Comparison of ENCODE assay signal across 8 cellular contexts in the genomic region with DNA sequence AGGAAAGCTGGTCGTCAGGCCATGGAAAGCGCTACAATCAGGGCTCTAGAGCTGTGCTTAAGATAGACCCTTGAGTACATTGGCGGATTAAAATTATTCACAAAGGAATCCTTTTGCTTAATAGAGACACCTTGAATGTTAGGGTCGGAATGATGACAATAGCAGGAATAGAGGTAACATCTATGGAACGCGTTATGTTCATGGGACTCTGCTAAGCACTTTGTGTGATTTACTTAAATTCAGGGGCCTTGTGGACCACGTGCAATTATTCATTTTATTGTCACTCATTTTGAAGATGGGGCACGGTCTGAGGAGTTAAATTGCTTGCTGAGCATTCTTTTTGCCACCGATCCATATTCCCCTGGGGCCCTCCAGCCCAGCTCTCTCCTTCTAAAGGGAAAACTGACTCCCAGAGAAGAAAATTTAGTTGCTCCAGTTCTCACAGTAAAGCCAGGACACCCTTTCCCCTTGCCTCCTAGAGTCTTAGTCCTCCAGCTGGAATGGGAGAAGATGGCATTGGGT. TPM values are rescaled to one million over a fixed set of nuclear protein-coding genes. Genes with fewer than 3 reads are reported as not detected.
DNase-seq lines count a peak whose midpoint lies in the region; ATAC-seq, FAIRE-seq and TF ChIP-seq lines count a peak whose summit lies in the region.

No MANE protein-coding gene starts in this region.

- peaks cover 6% of the 10 kb centered on the region for H3K9me3 Mint-ChIP-seq in astrocyte (ENCODE audit: unreplicated experiment)

- H3K36me3 ChIP-seq in right atrium auricular region (no peaks in the 10 kb centered on the region), astrocyte (ENCODE audit: insufficient read depth, low read length) (no peaks in the 10 kb centered on the region), mesendoderm (ENCODE audit: control insufficient read depth, insufficient read depth, low read length) (no peaks in the 10 kb centered on the region), aorta (ENCODE audit: control insufficient read depth in 1 of 2, insufficient read depth in 2 of 2, low read length in 1 of 2) (no peaks in the 10 kb centered on the region)

- H3K4me3 Mint-ChIP-seq in astrocyte (ENCODE audit: unreplicated experiment): peak overlapping the region; percentile 86

- H2BK5ac ChIP-seq in mesendoderm (ENCODE audit: low read length): peak overlapping the region; percentile 44

- FAIRE-seq in astrocyte (lab: Jason Lieb, UNC): no peak

- peaks cover 41% of the 10 kb centered on the region for H4K20me1 ChIP-seq in astrocyte (ENCODE audit: insufficient read depth, low read length)

- H3K27ac ChIP-seq in right atrium auricular region (peak overlapping the region; percentile 98 to 99), astrocyte (ENCODE audit: low read depth, low read length) (peak overlapping the region; percentile 74), mesendoderm (ENCODE audit: low read depth, low read length) (peak overlapping the region; percentile 28), aorta (ENCODE audit: low read depth in 1 of 2, low read length in 2 of 2) (peak overlapping the region; percentile 49 to 72)

- peaks cover 21% of the 10 kb centered on the region for H3K4me1 Mint-ChIP-seq in astrocyte (ENCODE audit: low read depth, unreplicated experiment)

- peak overlapping the region; percentile 80 for H3K56ac ChIP-seq in mesendoderm (ENCODE audit: low read length)

- H3K4me3 ChIP-seq in right atrium auricular region (peak overlapping the region; percentile 87 to 94), astrocyte (ENCODE audit: insufficient read depth, low read depth, low read length) (peak overlapping the region; percentile 94), mesendoderm (ENCODE audit: low read length) (no peak overlapping the region), aorta (ENCODE audit: low read length in 2 of 2) (peak overlapping the region; percentile 29 to 30)

- H3K79me1 ChIP-seq in mesendoderm (ENCODE audit: low read length): no peaks in the 10 kb centered on the region

- H3K4me1 ChIP-seq in right atrium auricular region (peaks cover 0 to 30% of the 10 kb centered on the region in 2 donors), astrocyte (ENCODE audit: insufficient read depth, low read length) (peaks cover 5% of the 10 kb centered on the region), mesendoderm (ENCODE audit: control insufficient read depth, low read depth, low read length) (peaks cover 4% of the 10 kb centered on the region), aorta (ENCODE audit: control insufficient read depth in 1 of 2, insufficient read depth in 2 of 2, low read length in 2 of 2) (no peaks in the 10 kb centered on the region)

- peak overlapping the region; percentile 48 for H3K4ac ChIP-seq in mesendoderm (ENCODE audit: low read depth, low read length)

- H2BK120ac ChIP-seq in mesendoderm (ENCODE audit: low read depth, low read length): peak overlapping the region; percentile 88

- peak overlapping the region; percentile 68 for H4K8ac ChIP-seq in mesendoderm (ENCODE audit: low read depth, low read length)

- no peaks in the 10 kb centered on the region for H3K36me3 Mint-ChIP-seq in astrocyte (ENCODE audit: low read depth, unreplicated experiment)

- DNase-seq in right atrium auricular region (ENCODE audit: low spot score) (no peak), Right ventricle myocardium inferior (ENCODE audit: missing footprints) (no peak), astrocyte (ENCODE audit: low read depth) (no peak), mesendoderm (no peak), aorta (no peak), NCI-H1048 (lab: John Stamatoyannopoulos, UW) (no peak), retina (no peak)

- peak overlapping the region; percentile 88 for H3K18ac ChIP-seq in mesendoderm (ENCODE audit: low read length)

- peak overlapping the region; percentile 85 for H3K4me2 ChIP-seq in astrocyte (ENCODE audit: low read length)
- H3K4me2 ChIP-seq in mesendoderm (ENCODE audit: low read length): peak overlapping the region; percentile 19

- peak overlapping the region; percentile 91 for H3K27ac Mint-ChIP-seq in astrocyte (ENCODE audit: unreplicated experiment)

- H3K27me3 ChIP-seq in right atrium auricular region (no peaks in the 10 kb centered on the region), astrocyte (ENCODE audit: insufficient read depth, low read length) (no peaks in the 10 kb centered on the region), mesendoderm (ENCODE audit: insufficient read depth, low read length, poor library complexity) (no peaks in the 10 kb centered on the region), aorta (ENCODE audit: control insufficient read depth in 1 of 2, insufficient read depth in 2 of 2, low read length in 1 of 2) (no peaks in the 10 kb centered on the region)

- peak overlapping the region; percentile 80 for H2AFZ ChIP-seq in astrocyte (ENCODE audit: low read depth, low read length)

- TF ChIP-seq CTCF in right atrium auricular region (IDR thresholded peaks at IDR 0.05) (no peak), astrocyte (IDR thresholded peaks at IDR 0.05; ENCODE audit: insufficient read depth, low read depth, low read length) (no peak)

- H3K9me3 ChIP-seq in right atrium auricular region (no peaks in the 10 kb centered on the region), astrocyte (ENCODE audit: insufficient read depth, low read depth, low read length) (no peaks in the 10 kb centered on the region), aorta (ENCODE audit: control insufficient read depth, low read length) (no peaks in the 10 kb centered on the region)

- no CpG with 5 or more reads among the region's 9 CpGs for WGBS in mesendoderm (ENCODE audit: extremely low coverage, insufficient coverage, low lambda C conversion rate)
- WGBS in aorta, 2 donors: 9% methylated on average over 9 of the region's 9 CpGs

- H3K23ac ChIP-seq in mesendoderm (ENCODE audit: low read length): no peak overlapping the region

- intact Hi-C loops in Right ventricle myocardium inferior (cut with DNase I): loop anchor here (5.0 kb wide), 1 partner anchor 93 kb away; a partner anchor contains a TSS
- intact Hi-C loops in aorta (cut with DNase I): loop anchor here (2.0 to 10.0 kb wide), 3 partner anchors 93 to 1003 kb away; a partner anchor contains a TSS

- H4K5ac ChIP-seq in mesendoderm (ENCODE audit: low read length): no peak overlapping the region

- H2AK5ac ChIP-seq in mesendoderm (ENCODE audit: low read length): peak overlapping the region; percentile 34

- peaks cover 41% of the 10 kb centered on the region for H3K79me2 ChIP-seq in astrocyte (ENCODE audit: insufficient read depth, low read length)
- peaks cover 36% of the 10 kb centered on the region for H3K79me2 ChIP-seq in mesendoderm (ENCODE audit: control insufficient read depth, insufficient read depth, low read length)

- ATAC-seq in Right ventricle myocardium inferior (no peak), aorta (ENCODE audit: low FRiP score) (no peak), GM18907 (IDR thresholded peaks at IDR 0.05; ENCODE audit: unreplicated experiment) (no peak)

- peaks cover under 1% of the 10 kb centered on the region for H3K27me3 Mint-ChIP-seq in astrocyte (ENCODE audit: low read depth, unreplicated experiment)

- H2BK15ac ChIP-seq in mesendoderm (replicated peaks; ENCODE audit: low read depth): peak overlapping the region; percentile 15

- peak overlapping the region; percentile 73 for H3K9ac ChIP-seq in astrocyte (ENCODE audit: low read length)
- peak overlapping the region; percentile 63 for H3K9ac ChIP-seq in mesendoderm (ENCODE audit: low read length)

RNA-seq across cellular contexts. Expression of a gene that starts 0.9 kb away (rescaled TPM):
- total RNA-seq in right atrium auricular region (10 to 100 TPM; 17.7 to 18.5 TPM), Right ventricle myocardium inferior (23.8 TPM), astrocyte (82.9 and 107 TPM in 2 replicates), aorta (10 to 100 TPM; 42.0 to 57.1 TPM)
- 32.3 TPM for polyA plus RNA-seq in mesendoderm (2013, experiment 1 of 2)
- polyA plus RNA-seq in mesendoderm (2013, experiment 2 of 2): 33.5 TPM
- 10 to 100 TPM in 1 of 2 donors, 1 to 10 TPM in 1; 8.0 to 13.8 TPM for polyA plus RNA-seq in aorta

RNA-seq across cellular contexts. Expression of a gene that starts 50.9 kb away (rescaled TPM):
- total RNA-seq in right atrium auricular region: under 1 TPM in 1 of 2 donors, not detected in 1; 0.43 TPM
- total RNA-seq in Right ventricle myocardium inferior: not detected
- 3.3 and 4.5 TPM in 2 replicates for total RNA-seq in astrocyte
- 5.1 TPM for polyA plus RNA-seq in mesendoderm (2013, experiment 1 of 2)
- polyA plus RNA-seq in mesendoderm (2013, experiment 2 of 2): 5.1 TPM
- under 1 TPM in 1 of 2 donors, not detected in 1; 0.57 TPM for total RNA-seq in aorta
- under 1 TPM in 1 of 2 donors, not detected in 1; 0.25 TPM for polyA plus RNA-seq in aorta

Comparison
In these comparisons a context has a peak if more than half of its experiments do, and no peak if none do; other contexts are left out.
1. H3K27ac ChIP-seq: peak in every context shown above with its lines; median percentile 98 in right atrium auricular region; 74 in astrocyte; 60 in aorta; 28 in mesendoderm.